Comparison of ENCODE assay signal across 29 cellular contexts in the genomic region with DNA sequence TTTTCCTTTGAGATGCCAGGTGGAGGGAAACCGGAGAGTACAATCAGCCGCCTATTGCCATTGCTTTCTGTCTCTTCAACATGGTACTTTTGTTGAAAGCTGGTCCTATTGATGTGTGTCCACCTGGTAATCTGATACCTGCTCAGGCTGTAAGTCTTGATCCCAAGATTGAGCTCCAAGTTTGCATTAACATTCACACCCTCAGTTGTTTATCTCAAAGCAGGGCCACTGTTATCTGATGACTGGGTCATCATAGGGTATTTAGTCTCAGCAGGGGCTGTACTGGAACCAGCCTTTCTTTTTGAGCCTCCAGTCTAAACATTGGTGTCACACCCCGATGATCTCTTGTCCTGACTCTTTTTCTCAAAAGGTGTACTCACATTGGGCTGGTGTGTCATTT.
"Had no signal": no experiment of that assay in that cellular context is flagged by ENCODE, and none has a peak within 500 bp of the region (broad histone marks: within the 10 kb centered on the region; RNA-seq: fewer than 3 reads in every experiment).

No MANE protein-coding gene starts in this region.

- H3K4me1 ChIP-seq: parathyroid adenoma, psoas muscle, right lobe of liver, sigmoid colon, suprapubic skin, testis, tibial artery, transverse colon, upper lobe of right lung, uterus had no signal

- H3K4me1 Mint-ChIP-seq: natural killer cell; nephron; neural progenitor cell; stimulated activated memory B cell treated with anti-CD40 and anti-IgM and Interleukin-4, amounts not matched to agents 10 μg/mL and 1 μg/mL and 100 μg/mL, for 72 hours; stimulated activated naive CD8-positive, alpha-beta T cell treated with anti-CD3 and anti-CD28 coated beads, Interleukin-15, amount 100 ng/mL, for 72 hours had no signal

- DNase-seq: natural killer cell; occipital lobe; ovary; posterior cingulate gyrus; psoas muscle; right cardiac atrium; right lobe of liver; sigmoid colon; small intestine; stimulated activated CD4-positive, alpha-beta T cell treated with anti-CD3 and anti-CD28 coated beads, Interleukin-15, amount 100 ng/mL, for 24 hours; stimulated activated CD4-positive, alpha-beta T cell treated with anti-CD3 and anti-CD28 coated beads, Interleukin-2, amount 100 ng/mL, for 24 hours; stimulated activated CD4-positive, alpha-beta T cell treated with anti-CD3 and anti-CD28 coated beads, Interleukin-2, amount 100 ng/mL, for 48 hours; stimulated activated CD4-positive, alpha-beta T cell treated with anti-CD3 and anti-CD28 coated beads, Interleukin-4, amount 100 ng/mL, for 24 hours; stimulated activated naive CD4-positive, alpha-beta T cell; stimulated activated naive CD8-positive, alpha-beta T cell treated with anti-CD3 and anti-CD28 coated beads, Interleukin-15, amount 100 ng/mL, for 72 hours; stimulated activated naive CD8-positive, alpha-beta T cell treated with anti-CD3 and anti-CD28 coated beads, Interleukin-15, Interleukin-2, amounts not matched to agents 100 U/mL and 50 U/mL, for 24 hours; substantia nigra; testis; tibial artery; transverse colon; upper lobe of right lung; uterus had no signal

- H3K27ac ChIP-seq: neural progenitor cell, ovary, parathyroid adenoma, psoas muscle, right lobe of liver, sigmoid colon, suprapubic skin, testis, tibial artery, transverse colon, upper lobe of right lung, uterus had no signal

- H3K36me3 Mint-ChIP-seq: natural killer cell; neural progenitor cell; stimulated activated memory B cell treated with anti-CD40 and anti-IgM and Interleukin-4, amounts not matched to agents 10 μg/mL and 1 μg/mL and 100 μg/mL, for 72 hours; type B pancreatic cell had no signal

- H2AFZ ChIP-seq: neural progenitor cell, parathyroid adenoma had no signal

- H3K9ac ChIP-seq: neural progenitor cell, parathyroid adenoma had no signal

- H3K27ac Mint-ChIP-seq: natural killer cell; nephron; neural progenitor cell; progenitor cell of endocrine pancreas; stimulated activated memory B cell treated with anti-CD40 and anti-IgM and Interleukin-4, amounts not matched to agents 10 μg/mL and 1 μg/mL and 100 μg/mL, for 72 hours; stimulated activated naive CD8-positive, alpha-beta T cell treated with anti-CD3 and anti-CD28 coated beads, Interleukin-15, amount 100 ng/mL, for 72 hours; type B pancreatic cell had no signal

- H3K9me3 ChIP-seq: ovary, psoas muscle, right lobe of liver, sigmoid colon, suprapubic skin, testis, tibial artery, upper lobe of right lung, uterus had no signal

- H3K36me3 ChIP-seq: neural progenitor cell, ovary, right lobe of liver, sigmoid colon, suprapubic skin, tibial artery, transverse colon, upper lobe of right lung, uterus had no signal

- H3K27me3 ChIP-seq: neural progenitor cell, ovary, right lobe of liver, sigmoid colon, suprapubic skin, testis, tibial artery, transverse colon, upper lobe of right lung, uterus had no signal

- H3K9me3 Mint-ChIP-seq: nephron; neural progenitor cell; stimulated activated memory B cell treated with anti-CD40 and anti-IgM and Interleukin-4, amounts not matched to agents 10 μg/mL and 1 μg/mL and 100 μg/mL, for 72 hours; type B pancreatic cell had no signal

- H3K27me3 Mint-ChIP-seq: progenitor cell of endocrine pancreas; stimulated activated memory B cell treated with anti-CD40 and anti-IgM and Interleukin-4, amounts not matched to agents 10 μg/mL and 1 μg/mL and 100 μg/mL, for 72 hours; stimulated activated naive CD8-positive, alpha-beta T cell treated with anti-CD3 and anti-CD28 coated beads, Interleukin-15, amount 100 ng/mL, for 72 hours; type B pancreatic cell had no signal

- H3K4me3 Mint-ChIP-seq: natural killer cell; nephron; neural progenitor cell; stimulated activated memory B cell treated with anti-CD40 and anti-IgM and Interleukin-4, amounts not matched to agents 10 μg/mL and 1 μg/mL and 100 μg/mL, for 72 hours; stimulated activated naive CD8-positive, alpha-beta T cell treated with anti-CD3 and anti-CD28 coated beads, Interleukin-15, amount 100 ng/mL, for 72 hours; type B pancreatic cell had no signal

- H3K79me2 ChIP-seq: parathyroid adenoma had no signal

- H3K4me3 ChIP-seq: neural progenitor cell, ovary, psoas muscle, right lobe of liver, sigmoid colon, suprapubic skin, testis, tibial artery, transverse colon, upper lobe of right lung, uterus had no signal

- ATAC-seq: natural killer cell; psoas muscle; right cardiac atrium; right lobe of liver; stimulated activated memory B cell treated with anti-CD40 and anti-IgM and Interleukin-4, amounts not matched to agents 10 μg/mL and 1 μg/mL and 100 μg/mL, for 72 hours; stimulated activated naive CD8-positive, alpha-beta T cell treated with anti-CD3 and anti-CD28 coated beads, Interleukin-15, amount 100 ng/mL, for 72 hours; stimulated activated naive CD8-positive, alpha-beta T cell treated with anti-CD3 and anti-CD28 coated beads, Interleukin-15, Interleukin-2, amounts not matched to agents 100 U/mL and 50 U/mL, for 24 hours; upper lobe of right lung had no signal

- H3K4me2 ChIP-seq: neural progenitor cell had no signal
